In the genomic region with DNA sequence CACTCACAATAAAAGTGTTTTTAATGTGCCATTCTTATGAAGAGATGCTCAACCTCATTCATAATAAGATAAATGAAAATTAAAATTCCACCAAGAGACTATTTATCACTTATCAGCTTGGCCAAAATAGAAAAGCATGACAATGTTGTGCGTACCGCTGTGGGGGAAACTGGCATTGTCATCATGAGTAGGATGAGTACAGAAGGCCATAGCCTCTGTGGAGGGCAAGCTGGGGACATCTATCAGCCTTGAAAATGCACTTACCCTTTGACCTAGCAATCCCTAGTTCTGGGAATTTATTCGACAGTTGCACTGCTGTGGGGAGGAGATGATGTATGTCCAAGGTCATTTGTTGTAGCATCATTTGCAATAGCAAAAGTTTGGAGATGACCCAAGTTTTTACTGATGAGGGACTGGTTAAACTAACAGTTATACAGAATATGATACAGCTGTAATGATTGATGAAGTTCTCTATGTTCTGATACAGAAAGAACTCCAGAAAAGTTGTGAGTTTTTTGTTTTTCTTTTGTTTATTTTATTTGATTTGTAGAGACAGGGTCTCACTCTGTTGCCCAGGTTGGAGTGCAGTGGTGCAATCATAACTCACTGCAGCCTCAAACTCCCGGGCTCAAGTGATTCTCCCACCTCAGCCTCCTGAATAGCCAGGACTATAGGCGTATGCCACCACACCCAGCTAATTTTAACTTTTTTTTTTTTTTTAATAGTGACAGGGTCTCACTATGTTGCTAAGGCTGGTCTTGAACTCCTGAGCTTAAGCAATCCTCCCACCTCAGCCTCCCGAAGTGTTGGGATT, we compare ENCODE assay signal across 27 cellular contexts. TPM values are rescaled to one million over a fixed set of nuclear protein-coding genes. Genes with fewer than 3 reads are reported as not detected.
"Had no signal": no experiment of that assay in that cellular context is flagged by ENCODE, and none has a peak within 500 bp of the region (broad histone marks: within the 10 kb centered on the region; RNA-seq: fewer than 3 reads in every experiment).

No MANE protein-coding gene starts in this region.

- DNase-seq: IMR-90, MV-4-11, NCI-H1048, NCI-H1105, NCI-H1417, NCI-H1436 treated with DMSO at 0.1 percent for 48 hours, NCI-H1694, NCI-H1930, NCI-H2081, NCI-H2107, NCI-H2171, NCI-H226, NCI-H446, NCI-H510A, NCI-H524 treated with DMSO at 0.1 percent for 48 hours, NCI-H69, NCI-H774, PC-3, SHP77, SK-N-SH had no signal

- ATAC-seq: HepG2, Panc1, PC-3 had no signal

- H3K27ac ChIP-seq: KMS-11, RWPE1 had no signal

- H3K9me3 ChIP-seq: SK-N-SH had no signal

RNA-seq across cellular contexts. Expression of a gene that starts 13.7 kb away (rescaled TPM):
- total RNA-seq: HepG2, HT1080, LHCN-M2, MCF 10A, PC-3 had no signal
